Comparison of ENCODE assay signal across 15 cellular contexts in genomic region chr14:101862177-101862576, GRCh38.
A peak's percentile ranks its signal among the peaks of the same experiment; 100 is the strongest.
DNase-seq lines count a peak whose midpoint lies in the region; ATAC-seq and TF ChIP-seq lines count a peak whose summit lies in the region.
"Had no signal": no experiment of that assay in that cellular context is flagged by ENCODE, and none has a peak within 500 bp of the region (broad histone marks: within the 10 kb centered on the region; RNA-seq: fewer than 3 reads in every experiment).

No MANE protein-coding gene starts in this region.

- 64 to 95% methylated on average over 4 of the region's 4 CpGs for WGBS in thyroid gland, 2 donors

- H3K27ac ChIP-seq in left lung (no peak overlapping the region), thyroid gland (no peak overlapping the region)

- H3K36me3 ChIP-seq in left lung: peaks cover 0 to 12% of the 10 kb centered on the region in 2 donors
- H3K36me3 ChIP-seq in thyroid gland: no peaks in the 10 kb centered on the region

- H3K4me1 ChIP-seq in left lung: peaks cover 5 to 22% of the 10 kb centered on the region in 2 donors
- H3K4me1 ChIP-seq in thyroid gland: peaks cover 23 to 35% of the 10 kb centered on the region in 2 donors

- peaks cover 23 to 35% of the 10 kb centered on the region in 2 donors for H3K4me1 Mint-ChIP-seq in stimulated activated naive B cell treated with anti-CD40 and anti-IgM and Interleukin-4, amounts not matched to agents 10 μg/mL and 1 μg/mL and 100 μg/mL, for 72 hours

- no peak overlapping the region for H3K4me3 ChIP-seq in left lung
- H3K4me3 ChIP-seq in thyroid gland (replicated peaks in 1 of 3): no peak overlapping the region

- H3K4me3 Mint-ChIP-seq in stimulated activated naive B cell treated with anti-CD40 and anti-IgM and Interleukin-4, amounts not matched to agents 10 μg/mL and 1 μg/mL and 100 μg/mL, for 72 hours: no peak overlapping the region
- H3K4me3 Mint-ChIP-seq: CD4-positive, alpha-beta T cell had no signal

- TF ChIP-seq CTCF in left lung (IDR thresholded peaks at IDR 0.05) (no peak), thyroid gland (IDR thresholded peaks at IDR 0.05) (no peak)

- ATAC-seq in left lung: peak; percentile 6
- ATAC-seq in stimulated activated naive B cell treated with anti-CD40 and anti-IgM and Interleukin-4, amounts not matched to agents 10 μg/mL and 1 μg/mL and 100 μg/mL, for 72 hours (replicated peaks): no peak
- ATAC-seq: left colon had no signal

- H3K9me3 Mint-ChIP-seq in stimulated activated naive B cell treated with anti-CD40 and anti-IgM and Interleukin-4, amounts not matched to agents 10 μg/mL and 1 μg/mL and 100 μg/mL, for 72 hours: no peaks in the 10 kb centered on the region
- H3K9me3 Mint-ChIP-seq: CD4-positive, alpha-beta T cell had no signal

- intact Hi-C loops in left lung (cut with DNase I) (no loop called here), thyroid gland (cut with DNase I) (no loop called here)

- H3K9me3 ChIP-seq in left lung: no peaks in the 10 kb centered on the region
- H3K9me3 ChIP-seq in thyroid gland: no peaks in the 10 kb centered on the region
- H3K9me3 ChIP-seq: right lobe of liver had no signal

- no peak for TF ChIP-seq POLR2A in thyroid gland (IDR thresholded peaks at IDR 0.05)

- no peak overlapping the region for H3K27ac Mint-ChIP-seq in stimulated activated naive B cell treated with anti-CD40 and anti-IgM and Interleukin-4, amounts not matched to agents 10 μg/mL and 1 μg/mL and 100 μg/mL, for 72 hours

- H3K27me3 Mint-ChIP-seq in stimulated activated naive B cell treated with anti-CD40 and anti-IgM and Interleukin-4, amounts not matched to agents 10 μg/mL and 1 μg/mL and 100 μg/mL, for 72 hours: no peaks in the 10 kb centered on the region
- H3K27me3 Mint-ChIP-seq: CD4-positive, alpha-beta T cell had no signal

- peaks cover 34 to 41% of the 10 kb centered on the region in 2 donors for H3K36me3 Mint-ChIP-seq in stimulated activated naive B cell treated with anti-CD40 and anti-IgM and Interleukin-4, amounts not matched to agents 10 μg/mL and 1 μg/mL and 100 μg/mL, for 72 hours

- H3K27me3 ChIP-seq in left lung: no peaks in the 10 kb centered on the region
- no peaks in the 10 kb centered on the region for H3K27me3 ChIP-seq in thyroid gland
- H3K27me3 ChIP-seq: right lobe of liver had no signal

- DNase-seq in AG20443 (ENCODE audit: low spot score) (peak; percentile 36), GM03348 (ENCODE audit: low spot score) (peak; percentile 29), astrocyte of the hippocampus (ENCODE audit: low read depth, low spot score) (peak; percentile 36), left lung (no peak), thyroid gland (no peak), 8988T (no peak), OCI-M1 (lab: John Stamatoyannopoulos, UW) (no peak)
- no peak for DNase-seq in stimulated activated naive B cell treated with anti-CD40 and anti-IgM and Interleukin-4, amounts not matched to agents 10 μg/mL and 1 μg/mL and 100 μg/mL, for 72 hours
- DNase-seq: activated CD4-positive, CD25-positive, alpha-beta regulatory T cell; CD4-positive, alpha-beta T cell; effector CD4-positive, alpha-beta T cell; glutamatergic neuron; left colon; NCI-H2171 had no signal

Comparison
In these comparisons a context has a peak if more than half of its experiments do, and no peak if none do; other contexts are left out.
1. DNase-seq: peak in AG20443 (single experiment), GM03348 (single experiment) and astrocyte of the hippocampus (single experiment); none in left lung (0 of 2), thyroid gland (0 of 2), stimulated activated naive B cell treated with anti-CD40 and anti-IgM and Interleukin-4, amounts not matched to agents 10 μg/mL and 1 μg/mL and 100 μg/mL, for 72 hours (single experiment), 8988T (single experiment) and OCI-M1 (single experiment).